36 cellular contexts compared by ENCODE assay signal in the genomic region with DNA sequence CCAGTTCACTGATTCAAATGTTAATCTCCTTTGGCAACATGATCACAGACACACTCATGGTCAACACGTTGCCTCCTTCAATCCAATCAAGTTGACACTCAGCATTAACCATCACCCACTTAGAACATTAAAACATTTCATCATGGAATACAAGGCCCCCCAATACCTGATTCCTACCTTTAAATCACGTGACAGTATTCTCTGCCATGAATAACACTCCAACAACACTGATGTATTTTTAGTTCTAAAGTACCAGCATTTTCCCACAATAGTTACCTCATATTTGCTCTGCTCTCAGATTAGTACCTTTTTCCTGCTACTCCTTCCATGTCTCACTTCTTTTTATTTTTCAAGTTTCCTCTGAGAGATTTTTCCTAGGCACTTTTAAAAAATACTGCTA. TPM values are rescaled to one million over a fixed set of nuclear protein-coding genes. Genes with fewer than 3 reads are reported as not detected.
"Had no signal": no experiment of that assay in that cellular context is flagged by ENCODE, and none has a peak within 500 bp of the region (broad histone marks: within the 10 kb centered on the region; RNA-seq: fewer than 3 reads in every experiment).

No MANE protein-coding gene starts in this region.

- H3K27me3 ChIP-seq: ascending aorta, body of pancreas, brain microvascular endothelial cell, cardiac muscle cell had no signal

- H3K36me3 ChIP-seq: adrenal gland, ascending aorta, brain microvascular endothelial cell, breast epithelium, cardiac muscle cell had no signal

- H3K4me1 ChIP-seq: adrenal gland, ascending aorta, body of pancreas, breast epithelium had no signal

- H3K27ac ChIP-seq: adrenal gland, body of pancreas, brain microvascular endothelial cell, breast epithelium, cardiac muscle cell had no signal

- ATAC-seq: activated naive CD4-positive, alpha-beta T cell treated with anti-CD3 and anti-CD28 coated beads, Interleukin-2, amount 50 U/mL, for 72 hours; activated naive CD8-positive, alpha-beta T cell treated with anti-CD3 and anti-CD28 coated beads, Interleukin-2, amount 50 U/mL, for 24 hours; activated T-cell treated with anti-CD3 and anti-CD28 coated beads, Interleukin-2, amount 50 U/mL, for 4 hours; activated T-cell treated with anti-CD3 and anti-CD28 coated beads, Interleukin-2, amount 50 U/mL, for 72 hours; activated T-helper 17 cell treated with anti-CD3 and anti-CD28 coated beads, Interleukin-2, amount 50 U/mL, for 72 hours; body of pancreas had no signal

- H3K4me3 ChIP-seq: adrenal gland, ascending aorta, body of pancreas, breast epithelium, cardiac muscle cell had no signal

- DNase-seq: activated effector memory CD4-positive, alpha-beta T cell treated with anti-CD3 and anti-CD28 coated beads, Interleukin-2, amount 50 U/mL, for 16 hours; activated effector memory CD4-positive, alpha-beta T cell treated with Interleukin-2 at 50 U/mL for 16 hours; activated gamma-delta T cell; activated gamma-delta T cell treated with Interleukin-2 at 50 U/mL for 16 hours; activated naive CD4-positive, alpha-beta T cell; activated naive CD4-positive, alpha-beta T cell treated with anti-CD3 and anti-CD28 coated beads for 36 hours; activated naive CD4-positive, alpha-beta T cell treated with anti-CD3 and anti-CD28 coated beads, Interleukin-2, amount 10 ng/mL, durations not matched to agents 7 days and 5 days; activated naive CD4-positive, alpha-beta T cell treated with anti-CD3 and anti-CD28 coated beads, Interleukin-2, amount 50 U/mL, for 16 hours; activated naive CD4-positive, alpha-beta T cell treated with Interleukin-2 at 50 U/mL for 16 hours; activated naive CD8-positive, alpha-beta T cell treated with anti-CD3 and anti-CD28 coated beads for 36 hours; activated naive CD8-positive, alpha-beta T cell treated with anti-CD3 and anti-CD28 coated beads, Interleukin-2, amount 10 ng/mL, durations not matched to agents 7 days and 5 days; activated naive CD8-positive, alpha-beta T cell treated with anti-CD3 and anti-CD28 coated beads, Interleukin-2, amount 50 U/mL, for 24 hours; activated T-cell treated with anti-CD3 and anti-CD28 coated beads, Interleukin-2, amount 50 U/mL, for 1 hour; activated T-cell treated with anti-CD3 and anti-CD28 coated beads, Interleukin-2, amount 50 U/mL, for 24 hours; activated T-cell treated with anti-CD3 and anti-CD28 coated beads, Interleukin-2, amount 50 U/mL, for 4 hours; activated T-cell treated with anti-CD3 and anti-CD28 coated beads, Interleukin-2, amount 50 U/mL, for 48 hours; activated T-cell treated with anti-CD3 and anti-CD28 coated beads, Interleukin-2, amount 50 U/mL, for 72 hours; adrenal gland; amniotic stem cell; amygdala; anterior cingulate cortex; aorta; body of pancreas; brain microvascular endothelial cell; caudate nucleus; central memory CD4-positive, alpha-beta T cell; cerebellar nuclear complex had no signal

- H3K9me3 ChIP-seq: adrenal gland, ascending aorta, body of pancreas, breast epithelium had no signal

RNA-seq across cellular contexts. Expression of a gene that starts 19.6 kb away (rescaled TPM):
- total RNA-seq: activated naive CD4-positive, alpha-beta T cell treated with anti-CD3 and anti-CD28 coated beads for 36 hours; activated naive CD4-positive, alpha-beta T cell treated with anti-CD3 and anti-CD28 coated beads, Interleukin-2, amount 50 U/mL, for 72 hours; activated naive CD8-positive, alpha-beta T cell treated with anti-CD3 and anti-CD28 coated beads for 36 hours; activated naive CD8-positive, alpha-beta T cell treated with anti-CD3 and anti-CD28 coated beads, Interleukin-2, amount 10 ng/mL, durations not matched to agents 7 days and 5 days; activated T-cell treated with anti-CD3 and anti-CD28 coated beads, Interleukin-2, amount 50 U/mL, for 4 hours; activated T-cell treated with anti-CD3 and anti-CD28 coated beads, Interleukin-2, amount 50 U/mL, for 72 hours; activated T-helper 1 cell treated with anti-CD3 and anti-CD28 coated beads, Interleukin-12 subunit alpha, Interleukin-12 subunit beta, Interleukin-2, Interleukin-4 antibody, amounts not matched to agents 30 ng/mL and 10 ng/mL and 1 ng/mL, durations not matched to agents 14 hours and 24 hours and 36 hours; activated T-helper 17 cell treated with anti-CD3 and anti-CD28 coated beads, Interleukin-2, amount 50 U/mL, for 72 hours; activated T-helper 2 cell treated with anti-CD3 and anti-CD28 coated beads, Interferon-gamma antibody, Interleukin-2, Interleukin-4, amounts not matched to agents 10 μg/mL and 5 μg/mL and 100 μg/mL, durations not matched to agents 14 hours and 24 hours and 36 hours; astrocyte; cardiac muscle cell; chondrocyte had no signal
- polyA plus RNA-seq: cardiac muscle cell had no signal
